In genomic region chr20:37336369-37337207, GRCh38 we compare ENCODE assay signal across 8 cellular contexts. TPM values are rescaled to one million over a fixed set of nuclear protein-coding genes. Genes with fewer than 3 reads are reported as not detected.
DNase-seq lines count a peak whose midpoint lies in the region; ATAC-seq, FAIRE-seq and TF ChIP-seq lines count a peak whose summit lies in the region.

No MANE protein-coding gene starts in this region.

- no TSS peak for BruUV-seq in endothelial cell of umbilical vein (replicated peaks; lab: Mats Ljungman, UMichigan)

- 60 to 64% methylated on average over 11 of the region's 11 CpGs for WGBS in pancreas, 2 donors

- no peak for TF ChIP-seq CTCF in BE2C (IDR thresholded peaks at IDR 0.05; ENCODE audit: low read depth, low read length)
- no peak for TF ChIP-seq CTCF in endothelial cell of umbilical vein (IDR thresholded peaks at IDR 0.05; ENCODE audit: extremely low read depth in 1 of 2, insufficient read depth in 1 of 2, low read depth in 1 of 2, low read length in 2 of 2)
- TF ChIP-seq CTCF in pancreas (IDR thresholded peaks at IDR 0.05) = no peak

- ATAC-seq in HG03108 (IDR thresholded peaks at IDR 0.05; ENCODE audit: unreplicated experiment) = peak; percentile 51
- peak in 3 of 4 donors; percentile 40 to 76 (median 74) for ATAC-seq in pancreas

- no peaks in the 10 kb centered on the region for H3K9me1 ChIP-seq in endothelial cell of umbilical vein (replicated peaks; ENCODE audit: control insufficient read depth, extremely low read depth, insufficient read depth, low read length)

- peaks cover 28% of the 10 kb centered on the region for H3K4me1 ChIP-seq in BE2C
- no peaks in the 10 kb centered on the region for H3K4me1 ChIP-seq in endothelial cell of umbilical vein (ENCODE audit: control insufficient read depth, extremely low read depth, insufficient read depth, low read length)
- no peaks in the 10 kb centered on the region for H3K4me1 ChIP-seq in pancreas
- no peaks in the 10 kb centered on the region for H3K4me1 ChIP-seq in HAP-1

- H3K4me2 ChIP-seq in endothelial cell of umbilical vein (ENCODE audit: insufficient read depth, low read length) = no peak overlapping the region

- no peak for TF ChIP-seq POLR2A in endothelial cell of umbilical vein (IDR thresholded peaks at IDR 0.05; ENCODE audit: low read depth, low read length)

- peaks cover 22% of the 10 kb centered on the region for H3K4me1 Mint-ChIP-seq in T-helper 1 cell treated with Interleukin-12 subunit alpha and Interleukin-12 subunit beta and Interleukin-4 antibody, amounts not matched to agents 30 μg/mL and 1 μg/mL, for 36 hours (ENCODE audit: low read depth)

- DNase-seq in BE2C = peak; percentile 81
- DNase-seq in GM19238 (ENCODE audit: insufficient read length, low spot score) = peak; percentile 78
- no peak for DNase-seq in endothelial cell of umbilical vein (ENCODE audit: low read depth, low spot score)
- peak in 1 of 6 donors; percentile 51 for DNase-seq in pancreas
- DNase-seq in DMS79 (lab: John Stamatoyannopoulos, UW) = no peak
- DNase-seq in HAP-1 (ENCODE audit: low spot score in 2 of 2) = no peak

- POLR2A ChIA-PET in endothelial cell of umbilical vein (lab: Charles Lee) = no interaction called here

- H3K27ac ChIP-seq in endothelial cell of umbilical vein (ENCODE audit: insufficient read depth, low read depth, low read length) (no peak overlapping the region), pancreas (peak overlapping the region in 2 of 4 donors; percentile 12 to 27)

- H3K27ac Mint-ChIP-seq in T-helper 1 cell treated with Interleukin-12 subunit alpha and Interleukin-12 subunit beta and Interleukin-4 antibody, amounts not matched to agents 30 μg/mL and 1 μg/mL, for 36 hours = peak overlapping the region; percentile 79

- peak overlapping the region; percentile 73 for H3K4me3 Mint-ChIP-seq in T-helper 1 cell treated with Interleukin-12 subunit alpha and Interleukin-12 subunit beta and Interleukin-4 antibody, amounts not matched to agents 30 μg/mL and 1 μg/mL, for 36 hours

- CTCF ChIA-PET in endothelial cell of umbilical vein (lab: Charles Lee) = interaction anchor here (0.6 to 1.0 kb wide), 2 partner anchors 34 to 218 kb away, joined by 3 read pairs; no protein-coding TSS in a partner anchor

- no peak for FAIRE-seq in endothelial cell of umbilical vein (lab: Jason Lieb, UNC)
- FAIRE-seq in pancreas (lab: Jason Lieb, UNC) = no peak

- in situ Hi-C loops in HAP-1 (cut with MboI; ENCODE audit: low sequenced_read_pairs) = no loop called here

- no peaks in the 10 kb centered on the region for H3K79me2 ChIP-seq in endothelial cell of umbilical vein (ENCODE audit: control insufficient read depth, insufficient read depth, low read length)

- no peaks in the 10 kb centered on the region for H3K9me3 ChIP-seq in BE2C
- H3K9me3 ChIP-seq in endothelial cell of umbilical vein (replicated peaks; ENCODE audit: control insufficient read depth, insufficient read depth, low read length) = no peaks in the 10 kb centered on the region
- H3K9me3 ChIP-seq in pancreas = no peaks in the 10 kb centered on the region
- no peaks in the 10 kb centered on the region for H3K9me3 ChIP-seq in HAP-1

- no peaks in the 10 kb centered on the region for H3K36me3 Mint-ChIP-seq in T-helper 1 cell treated with Interleukin-12 subunit alpha and Interleukin-12 subunit beta and Interleukin-4 antibody, amounts not matched to agents 30 μg/mL and 1 μg/mL, for 36 hours (ENCODE audit: low read depth)

- intact Hi-C loops in endothelial cell of umbilical vein (cut with micrococcal nuclease) (no loop called here), pancreas (cut with DNase I) (no loop called here)

- H3K27me3 ChIP-seq in BE2C (no peaks in the 10 kb centered on the region), endothelial cell of umbilical vein (ENCODE audit: control insufficient read depth in 2 of 2, insufficient read depth in 2 of 2, low read length in 2 of 2) (no peaks in the 10 kb centered on the region), pancreas (no peaks in the 10 kb centered on the region), HAP-1 (ENCODE audit: low read depth) (no peaks in the 10 kb centered on the region)

- H4K20me1 ChIP-seq in endothelial cell of umbilical vein (replicated peaks; ENCODE audit: control insufficient read depth, extremely low read depth, insufficient read depth, low read length) = no peaks in the 10 kb centered on the region

- H3K9me3 Mint-ChIP-seq in T-helper 1 cell treated with Interleukin-12 subunit alpha and Interleukin-12 subunit beta and Interleukin-4 antibody, amounts not matched to agents 30 μg/mL and 1 μg/mL, for 36 hours = no peaks in the 10 kb centered on the region

- H3K27me3 Mint-ChIP-seq in T-helper 1 cell treated with Interleukin-12 subunit alpha and Interleukin-12 subunit beta and Interleukin-4 antibody, amounts not matched to agents 30 μg/mL and 1 μg/mL, for 36 hours (ENCODE audit: low read depth) = no peaks in the 10 kb centered on the region

- peak overlapping the region; percentile 62 for H2AFZ ChIP-seq in endothelial cell of umbilical vein (ENCODE audit: low read depth, low read length)

- H3K36me3 ChIP-seq in BE2C (no peaks in the 10 kb centered on the region), endothelial cell of umbilical vein (ENCODE audit: control insufficient read depth in 2 of 2, extremely low read depth in 1 of 2, insufficient read depth in 2 of 2, low read length in 2 of 2) (no peaks in the 10 kb centered on the region), pancreas (no peaks in the 10 kb centered on the region), HAP-1 (replicated peaks) (no peaks in the 10 kb centered on the region)

- dilution Hi-C loops in endothelial cell of umbilical vein (cut with MboI; ENCODE audit: extremely low pct_ligation_motif_present, low sequenced_read_pairs) = no loop called here

- H3K9ac ChIP-seq in endothelial cell of umbilical vein (replicated peaks; ENCODE audit: extremely low read depth, insufficient read depth, low read length) = no peak overlapping the region

- H3K4me3 ChIP-seq in BE2C (ENCODE audit: low read depth, low read length) (peak overlapping the region; percentile 12; the same call in 1 of the 2 replicates), endothelial cell of umbilical vein (replicated peaks in 1 of 3; ENCODE audit: insufficient read depth in 1 of 3, low read depth in 1 of 3, low read length in 3 of 3) (no peak overlapping the region), pancreas (no peak overlapping the region), HAP-1 (no peak overlapping the region)

TF ChIP-seq in endothelial cell of umbilical vein, 7 proteins besides CTCF, POLR2A, EP300 and RAD21:
- TF ChIP-seq FOS (IDR thresholded peaks at IDR 0.05; ENCODE audit: borderline replicate concordance, insufficient read depth, low read length) = no peak
- no peak for TF ChIP-seq MAX (IDR thresholded peaks at IDR 0.05; ENCODE audit: insufficient read depth, insufficient read length)
- no peak for TF ChIP-seq JUN (IDR thresholded peaks at IDR 0.05; ENCODE audit: borderline replicate concordance, insufficient read depth, insufficient read length, low read depth)
- no peak for TF ChIP-seq POLR2AphosphoS5 (IDR thresholded peaks at IDR 0.05; ENCODE audit: insufficient read depth, low read depth, low read length)
- no peak for TF ChIP-seq EZH2 (IDR thresholded peaks at IDR 0.05; ENCODE audit: borderline replicate concordance, low read depth, low read length, severe bottlenecking)
- TF ChIP-seq MYC (IDR thresholded peaks at IDR 0.05; ENCODE audit: low read depth, low read length) = no peak
- TF ChIP-seq GATA2 (IDR thresholded peaks at IDR 0.05; ENCODE audit: insufficient read depth, insufficient read length, low read depth, low read length) = no peak

RNA-seq across cellular contexts. Expression of gene SRC, which starts 9.4 kb away (rescaled TPM):
- 12.5 TPM for polyA plus RNA-seq in BE2C (2012; ENCODE audit: insufficient read depth, insufficient read length, low read depth)
- total RNA-seq in endothelial cell of umbilical vein = 29.4 and 30.7 TPM in 2 replicates
- 22.6 and 22.8 TPM in 2 replicates for polyA plus RNA-seq in endothelial cell of umbilical vein
- 15.6 and 20.5 TPM in 2 replicates for polyA plus RNA-seq in endothelial cell of umbilical vein (2011; cell fraction: cytosol; rRNA removed)
- polyA plus RNA-seq in endothelial cell of umbilical vein (2011; cell fraction: nucleus; rRNA removed) = 61.8 and 62.6 TPM in 2 replicates
- 27.1 and 37.5 TPM in 2 replicates for polyA plus RNA-seq in endothelial cell of umbilical vein (2012)
- 24.8 and 33.1 TPM in 2 replicates for polyA minus RNA-seq in endothelial cell of umbilical vein
- not detected for polyA minus RNA-seq in endothelial cell of umbilical vein (2011; cell fraction: cytosol; rRNA and poly(A)+ RNA removed)
- 36.5 and 36.6 TPM in 2 replicates for polyA minus RNA-seq in endothelial cell of umbilical vein (2011; cell fraction: nucleus; rRNA and poly(A)+ RNA removed)
- total RNA-seq in pancreas = 10 to 100 TPM; 21.3 to 78.4 (median 31.3) TPM
- 10 to 100 TPM; 64.6 to 75.2 TPM for polyA plus RNA-seq in pancreas

RNA-seq across cellular contexts. Expression of gene MANBAL, which starts 47.1 kb away (rescaled TPM):
- 51.0 TPM for polyA plus RNA-seq in BE2C (2012; ENCODE audit: insufficient read depth, insufficient read length, low read depth)
- 32.3 and 34.6 TPM in 2 replicates for total RNA-seq in endothelial cell of umbilical vein
- 104 and 115 TPM in 2 replicates for polyA plus RNA-seq in endothelial cell of umbilical vein
- 76.2 and 86.7 TPM in 2 replicates for polyA plus RNA-seq in endothelial cell of umbilical vein (2011; cell fraction: cytosol; rRNA removed)
- 35.4 and 39.9 TPM in 2 replicates for polyA plus RNA-seq in endothelial cell of umbilical vein (2011; cell fraction: nucleus; rRNA removed)
- polyA plus RNA-seq in endothelial cell of umbilical vein (2012) = 49.7 and 56.4 TPM in 2 replicates
- polyA minus RNA-seq in endothelial cell of umbilical vein = 32.6 and 33.1 TPM in 2 replicates
- polyA minus RNA-seq in endothelial cell of umbilical vein (2011; cell fraction: cytosol; rRNA and poly(A)+ RNA removed) = 25.5 TPM
- 7.4 and 9.4 TPM in 2 replicates for polyA minus RNA-seq in endothelial cell of umbilical vein (2011; cell fraction: nucleus; rRNA and poly(A)+ RNA removed)
- 10 to 100 TPM in 5 of 6 donors, 1 to 10 TPM in 1; 9.0 to 17.8 (median 15.7) TPM for total RNA-seq in pancreas
- polyA plus RNA-seq in pancreas = 10 to 100 TPM; 28.5 to 42.1 TPM

Comparison
In these comparisons a context has a peak if more than half of its experiments do, and no peak if none do; other contexts are left out.
1. DNase-seq: peak in BE2C (single experiment) and GM19238 (single experiment); none in endothelial cell of umbilical vein (single experiment), DMS79 (single experiment) and HAP-1 (0 of 2).